In genomic region chr1:32361674-32362473, GRCh38 we compare ENCODE assay signal across 8 cellular contexts.
DNase-seq lines count a peak whose midpoint lies in the region; ATAC-seq lines count a peak whose summit lies in the region.

No MANE protein-coding gene starts in this region.

- peak overlapping the region; percentile 45 for H3K4me3 ChIP-seq in HUES48 (ENCODE audit: low read depth, low read length)
- H3K4me3 ChIP-seq in iPS DF 6.9 (ENCODE audit: low read length): peak overlapping the region; percentile 14; the same call in 1 of the 2 replicates
- H3K4me3 ChIP-seq in rectal smooth muscle tissue (ENCODE audit: low read length): peak overlapping the region; percentile 52

- H3K36me3 ChIP-seq in HUES48 (ENCODE audit: control insufficient read depth, insufficient read depth, low read length) (peaks cover 32% of the 10 kb centered on the region), iPS DF 6.9 (ENCODE audit: control insufficient read depth, insufficient read depth, low read length) (peaks cover 11% of the 10 kb centered on the region), rectal smooth muscle tissue (ENCODE audit: control insufficient read depth, insufficient read depth, low read length) (peaks cover 15% of the 10 kb centered on the region)

- H3K27me3 ChIP-seq in HUES48 (ENCODE audit: control insufficient read depth, insufficient read depth, low read length) (peaks cover 11% of the 10 kb centered on the region), iPS DF 6.9 (ENCODE audit: control insufficient read depth, insufficient read depth, low read length) (peaks cover 3% of the 10 kb centered on the region; the same call in 1 of the 2 replicates), rectal smooth muscle tissue (ENCODE audit: control insufficient read depth, insufficient read depth, low read length) (no peaks in the 10 kb centered on the region)

- WGBS in iPS DF 6.9 (ENCODE audit: insufficient coverage, insufficient read length): no CpG with 5 or more reads among the region's 91 CpGs

- ATAC-seq in GM21423 (IDR thresholded peaks at IDR 0.05; ENCODE audit: unreplicated experiment): no peak

- DNase-seq in AG20443 (ENCODE audit: low spot score): peak; percentile 77
- DNase-seq in astrocyte of the hippocampus (ENCODE audit: low read depth, low spot score): peak; percentile 76
- DNase-seq in iPS DF 6.9 (ENCODE audit: low read depth, low spot score): no peak
- DNase-seq in NCI-H128 (lab: John Stamatoyannopoulos, UW; ENCODE audit: unreplicated experiment): no peak
- no peak for DNase-seq in SIG-M5 (lab: John Stamatoyannopoulos, UW)

- H3K27ac ChIP-seq in HUES48 (ENCODE audit: low read depth, low read length) (peak overlapping the region; percentile 31), iPS DF 6.9 (ENCODE audit: low read length) (no peak overlapping the region), rectal smooth muscle tissue (ENCODE audit: low read depth, low read length) (no peak overlapping the region)

- H3K9ac ChIP-seq in HUES48 (ENCODE audit: low read depth, low read length) (no peak overlapping the region), rectal smooth muscle tissue (ENCODE audit: low read length) (no peak overlapping the region)

- H3K9me3 ChIP-seq in HUES48 (ENCODE audit: control insufficient read depth, insufficient read depth, low read length) (no peaks in the 10 kb centered on the region), iPS DF 6.9 (ENCODE audit: control insufficient read depth, insufficient read depth, low read length) (no peaks in the 10 kb centered on the region)

- peaks cover 5% of the 10 kb centered on the region; the same call in 1 of the 2 replicates for H3K4me1 ChIP-seq in HUES48 (ENCODE audit: control insufficient read depth, insufficient read depth, low read length)
- peaks cover 3% of the 10 kb centered on the region for H3K4me1 ChIP-seq in iPS DF 6.9 (ENCODE audit: control insufficient read depth, insufficient read depth, low read length)
- no peaks in the 10 kb centered on the region for H3K4me1 ChIP-seq in rectal smooth muscle tissue (ENCODE audit: control insufficient read depth, insufficient read depth, low read length)

Comparison
In these comparisons a context has a peak if more than half of its experiments do, and no peak if none do; other contexts are left out.
1. DNase-seq: peak in AG20443 (single experiment) and astrocyte of the hippocampus (single experiment); none in iPS DF 6.9 (single experiment), NCI-H128 (single experiment) and SIG-M5 (single experiment).
2. Peak in every context shown above with its lines, with median percentiles within 50 percentile points of each other: H3K4me3 ChIP-seq.